ENCODE assay signal across 21 cellular contexts in the genomic region with DNA sequence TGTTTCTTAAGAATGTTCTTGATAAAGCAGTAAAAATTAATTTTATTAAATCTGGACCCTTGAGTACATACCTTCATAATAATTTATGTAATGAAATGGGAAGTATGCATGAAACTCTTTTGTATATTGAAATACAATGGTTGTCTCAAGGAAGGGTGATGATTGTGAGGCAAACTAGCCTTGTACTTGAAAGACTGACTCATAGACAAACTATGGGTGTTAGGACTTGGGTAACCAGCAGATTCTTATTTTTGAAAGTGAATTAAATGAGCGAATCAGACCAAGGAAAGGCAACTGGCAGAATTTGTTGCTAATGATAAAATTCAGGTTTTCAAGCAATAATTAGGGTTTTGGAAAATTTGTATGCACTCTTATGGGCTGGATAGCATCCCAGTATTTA. TPM values are rescaled to one million over a fixed set of nuclear protein-coding genes. Genes with fewer than 3 reads are reported as not detected.
A peak's percentile ranks its signal among the peaks of the same experiment; 100 is the strongest.
DNase-seq lines count a peak whose midpoint lies in the region; ATAC-seq and TF ChIP-seq lines count a peak whose summit lies in the region.
"Had no signal": no experiment of that assay in that cellular context is flagged by ENCODE, and none has a peak within 500 bp of the region (broad histone marks: within the 10 kb centered on the region; RNA-seq: fewer than 3 reads in every experiment).

No MANE protein-coding gene starts in this region.

- H3K27ac ChIP-seq in SJSA1 = peak overlapping the region; percentile 54
- H3K27ac ChIP-seq: A549, neural progenitor cell, vagina had no signal

- H3K9me3 ChIP-seq in SJSA1 (replicated peaks) = no peaks in the 10 kb centered on the region
- H3K9me3 ChIP-seq: A549, vagina had no signal

- H3K4me1 ChIP-seq in SJSA1 (replicated peaks) = peaks cover 26% of the 10 kb centered on the region
- H3K4me1 ChIP-seq: neural progenitor cell, vagina had no signal

- peak; percentile 73 to 88 for ATAC-seq in natural killer cell treated with Interleukin-12 subunit alpha and Interleukin-12 subunit beta and Interleukin-15 and Interleukin-18, amount 100 ng/mL, for 72 hours
- ATAC-seq in natural killer cell (no peak), HG02938 (IDR thresholded peaks at IDR 0.05; ENCODE audit: unreplicated experiment) (no peak), left lobe of liver (no peak)
- ATAC-seq: A549; activated T-cell treated with anti-CD3 and anti-CD28 coated beads, Interleukin-2, amount 50 U/mL, for 4 hours; CD8-positive, alpha-beta T cell had no signal

- peaks cover 13 to 18% of the 10 kb centered on the region in 2 donors for H3K4me1 Mint-ChIP-seq in natural killer cell treated with Interleukin-12 subunit alpha and Interleukin-12 subunit beta and Interleukin-15 and Interleukin-18, amount 100 ng/mL, for 72 hours (ENCODE audit: low read depth in 2 of 2)
- H3K4me1 Mint-ChIP-seq in natural killer cell = peaks cover 0 to 5% of the 10 kb centered on the region in 2 donors
- H3K4me1 Mint-ChIP-seq: neural progenitor cell had no signal

- peak overlapping the region; percentile 78 to 94 for H3K27ac Mint-ChIP-seq in natural killer cell treated with Interleukin-12 subunit alpha and Interleukin-12 subunit beta and Interleukin-15 and Interleukin-18, amount 100 ng/mL, for 72 hours
- no peak overlapping the region for H3K27ac Mint-ChIP-seq in natural killer cell
- H3K27ac Mint-ChIP-seq: activated CD4-positive, alpha-beta memory T cell treated with anti-CD3 and anti-CD28 coated beads for 36 hours; activated naive CD8-positive, alpha-beta T cell treated with anti-CD3 and anti-CD28 coated beads for 36 hours; CD8-positive, alpha-beta T cell; neural progenitor cell had no signal

- DNase-seq in natural killer cell treated with Interleukin-12 subunit alpha and Interleukin-12 subunit beta and Interleukin-15 and Interleukin-18, amount 100 ng/mL, for 72 hours (ENCODE audit: low spot score) = no peak
- no peak for DNase-seq in natural killer cell
- DNase-seq in SJSA1 (ENCODE audit: low read depth in 1 of 2, low spot score in 2 of 2) = peak in 1 of 2 experiments; percentile 11
- peak; percentile 80 for DNase-seq in fibroblast of peridontal ligament (ENCODE audit: extremely low read depth)
- DNase-seq in stromal cell of bone marrow (ENCODE audit: low read depth) = peak; percentile 49
- no peak for DNase-seq in OCI-M1 (lab: John Stamatoyannopoulos, UW)
- no peak for DNase-seq in left lobe of liver (ENCODE audit: low spot score)
- DNase-seq: activated CD4-positive, alpha-beta memory T cell treated with anti-CD3 and anti-CD28 coated beads for 36 hours; activated naive CD8-positive, alpha-beta T cell treated with anti-CD3 and anti-CD28 coated beads for 36 hours; activated T-cell treated with anti-CD3 and anti-CD28 coated beads, Interleukin-2, amount 50 U/mL, for 4 hours; CD8-positive, alpha-beta T cell; effector memory CD4-positive, alpha-beta T cell; glutamatergic neuron; NCI-H187; NCI-H510A; retina had no signal

- peaks cover 54% of the 10 kb centered on the region for H3K36me3 ChIP-seq in SJSA1
- H3K36me3 ChIP-seq: vagina had no signal

- peak overlapping the region; percentile 51 for H3K4me3 Mint-ChIP-seq in natural killer cell treated with Interleukin-12 subunit alpha and Interleukin-12 subunit beta and Interleukin-15 and Interleukin-18, amount 100 ng/mL, for 72 hours
- H3K4me3 Mint-ChIP-seq in natural killer cell = no peak overlapping the region
- H3K4me3 Mint-ChIP-seq: activated CD4-positive, alpha-beta memory T cell treated with anti-CD3 and anti-CD28 coated beads for 36 hours; activated naive CD8-positive, alpha-beta T cell treated with anti-CD3 and anti-CD28 coated beads for 36 hours; activated T-cell treated with anti-CD3 and anti-CD28 coated beads, Interleukin-2, amount 50 U/mL, for 4 hours; CD8-positive, alpha-beta T cell; central memory CD8-positive, alpha-beta T cell; neural progenitor cell had no signal

- H3K9me3 Mint-ChIP-seq in natural killer cell treated with Interleukin-12 subunit alpha and Interleukin-12 subunit beta and Interleukin-15 and Interleukin-18, amount 100 ng/mL, for 72 hours = no peaks in the 10 kb centered on the region
- no peaks in the 10 kb centered on the region for H3K9me3 Mint-ChIP-seq in natural killer cell
- H3K9me3 Mint-ChIP-seq: activated CD4-positive, alpha-beta memory T cell treated with anti-CD3 and anti-CD28 coated beads for 36 hours; activated naive CD8-positive, alpha-beta T cell treated with anti-CD3 and anti-CD28 coated beads for 36 hours; activated T-cell treated with anti-CD3 and anti-CD28 coated beads, Interleukin-2, amount 50 U/mL, for 4 hours; CD8-positive, alpha-beta T cell; central memory CD8-positive, alpha-beta T cell; neural progenitor cell had no signal

- no peak overlapping the region for H3K4me3 ChIP-seq in SJSA1
- H3K4me3 ChIP-seq: A549, neural progenitor cell, vagina had no signal

- H3K27me3 ChIP-seq in SJSA1 (replicated peaks) = no peaks in the 10 kb centered on the region
- H3K27me3 ChIP-seq: neural progenitor cell, vagina had no signal

- intact Hi-C loops in natural killer cell (cut with micrococcal nuclease) = no loop called here

- no peak for TF ChIP-seq CTCF in natural killer cell (IDR thresholded peaks at IDR 0.05)

- peaks cover 8% of the 10 kb centered on the region for H3K36me3 Mint-ChIP-seq in natural killer cell treated with Interleukin-12 subunit alpha and Interleukin-12 subunit beta and Interleukin-15 and Interleukin-18, amount 100 ng/mL, for 72 hours
- H3K36me3 Mint-ChIP-seq in natural killer cell = no peaks in the 10 kb centered on the region

- H3K27me3 Mint-ChIP-seq in natural killer cell treated with Interleukin-12 subunit alpha and Interleukin-12 subunit beta and Interleukin-15 and Interleukin-18, amount 100 ng/mL, for 72 hours = no peaks in the 10 kb centered on the region
- no peaks in the 10 kb centered on the region for H3K27me3 Mint-ChIP-seq in natural killer cell (ENCODE audit: low read depth in 2 of 2)
- H3K27me3 Mint-ChIP-seq: activated CD4-positive, alpha-beta memory T cell treated with anti-CD3 and anti-CD28 coated beads for 36 hours; activated naive CD8-positive, alpha-beta T cell treated with anti-CD3 and anti-CD28 coated beads for 36 hours; central memory CD8-positive, alpha-beta T cell had no signal

RNA-seq across cellular contexts. Expression of gene ATP2C1, which starts 41.9 kb away (rescaled TPM):
- 100 to 1,000 TPM; 100 to 109 TPM for total RNA-seq in natural killer cell treated with Interleukin-12 subunit alpha and Interleukin-12 subunit beta and Interleukin-15 and Interleukin-18, amount 100 ng/mL, for 72 hours
- 10 to 100 TPM; 58.8 to 72.9 (median 60.6) TPM for total RNA-seq in natural killer cell
- 83.2 and 92.9 TPM in 2 replicates for total RNA-seq in SJSA1 (2014; rRNA removed; shearing (Covaris generic))
- total RNA-seq in left lobe of liver = 21.4 TPM

Comparison
In these comparisons a context has a peak if more than half of its experiments do, and no peak if none do; other contexts are left out.
1. ATAC-seq: peak in natural killer cell treated with Interleukin-12 subunit alpha and Interleukin-12 subunit beta and Interleukin-15 and Interleukin-18, amount 100 ng/mL, for 72 hours (2 of 2); none in natural killer cell (0 of 3), HG02938 (single experiment) and left lobe of liver (single experiment).
2. H3K27ac Mint-ChIP-seq: peak in natural killer cell treated with Interleukin-12 subunit alpha and Interleukin-12 subunit beta and Interleukin-15 and Interleukin-18, amount 100 ng/mL, for 72 hours (2 of 2); none in natural killer cell (0 of 2).
3. DNase-seq: peak in fibroblast of peridontal ligament (single experiment) and stromal cell of bone marrow (single experiment); none in natural killer cell treated with Interleukin-12 subunit alpha and Interleukin-12 subunit beta and Interleukin-15 and Interleukin-18, amount 100 ng/mL, for 72 hours (single experiment), natural killer cell (single experiment), OCI-M1 (single experiment) and left lobe of liver (single experiment).